Comparison of ENCODE assay signal across 1 cellular context in genomic region chr19:1605236-1606137, GRCh38.
A peak's percentile ranks its signal among the peaks of the same experiment; 100 is the strongest.
TF ChIP-seq lines count a peak whose summit lies in the region.

UQCR11 (minus strand) TSS chr19:1605462; CDS start chr19:1605409, 53 bp downstream.

TF ChIP-seq in K562, 482 proteins besides CTCF, POLR2A, EP300 and RAD21 (continued from another document and continues in another):
- TF ChIP-seq PBX2 (CRISPR knock-in tag; IDR thresholded peaks at IDR 0.05; ENCODE audit: low read depth) (no peak), PBX2 (tag; conservative IDR thresholded peaks at IDR 0.05; ENCODE audit: low read depth) (peak; percentile 69), ZBTB40 (IDR thresholded peaks at IDR 0.05) (peak; percentile 88), ZBTB40 (CRISPR knock-in tag; IDR thresholded peaks at IDR 0.05) (no peak), ZNF384 (IDR thresholded peaks at IDR 0.05; ENCODE audit: low read depth, low read length) (peak; percentile 96), NFRKB (IDR thresholded peaks at IDR 0.05; ENCODE audit: low read depth) (no peak), ZBTB17 (CRISPR knock-in tag; IDR thresholded peaks at IDR 0.05) (0 out of 2 replicates have a peak, but pooled peaks have one; percentile 42), SMARCB1 (IDR thresholded peaks at IDR 0.05; ENCODE audit: insufficient read length, low read depth) (no peak), U2AF1 (optimal IDR thresholded peaks at IDR 0.05; ENCODE audit: low read depth, low read length) (peak; percentile 51), MEIS2 (IDR thresholded peaks at IDR 0.05; ENCODE audit: partially characterized antibody) (peak; percentile 85), MAZ (CRISPR knock-in tag; conservative IDR thresholded peaks at IDR 0.05 in 1 of 2, IDR thresholded peaks at IDR 0.05 in 1 of 2) (peak; percentile 52 to 54), PHF8 (IDR thresholded peaks at IDR 0.05; ENCODE audit: borderline replicate concordance, low read length) (peak; percentile 73; the same call in 1 of the 2 replicates), STAG1 (CRISPR knock-in tag; IDR thresholded peaks at IDR 0.05; ENCODE audit: borderline replicate concordance) (peak; percentile 43; the same call in 1 of the 2 replicates), TAF1 (IDR thresholded peaks at IDR 0.05; ENCODE audit: control insufficient read depth, extremely low read depth, insufficient read depth, low read length, severe bottlenecking) (peak; percentile 49), ETV1 (tag; conservative IDR thresholded peaks at IDR 0.05; ENCODE audit: low read depth) (peak; percentile 44; the same call in 1 of the 2 replicates), TFAP4 (CRISPR knock-in tag; IDR thresholded peaks at IDR 0.05; ENCODE audit: borderline replicate concordance) (peak; percentile 85), MLLT1 (IDR thresholded peaks at IDR 0.05) (peak in 1 of 2 experiments; percentile 28; a peak in 2 of 4 replicates), CCNT2 (IDR thresholded peaks at IDR 0.05; ENCODE audit: borderline replicate concordance, extremely low read depth, insufficient read length, low read depth, low read length) (peak; percentile 51), MECOM (CRISPR knock-in tag; IDR thresholded peaks at IDR 0.05) (no peak), FOXJ2 (tag; IDR thresholded peaks at IDR 0.05) (peak; percentile 70; the same call in 1 of the 2 replicates), POLR2H (tag; IDR thresholded peaks at IDR 0.05; ENCODE audit: low read depth) (no peak), ERF (CRISPR knock-in tag; IDR thresholded peaks at IDR 0.05) (no peak), HMG20B (CRISPR knock-in tag; IDR thresholded peaks at IDR 0.05) (no peak), GABPA (tag; conservative IDR thresholded peaks at IDR 0.05; ENCODE audit: low read depth) (peak; percentile 95), GATAD2B (IDR thresholded peaks at IDR 0.05; ENCODE audit: borderline replicate concordance) (0 out of 2 replicates have a peak, but pooled peaks have one; percentile 19), IRF2 (CRISPR knock-in tag; IDR thresholded peaks at IDR 0.05) (no peak), HMGN3 (IDR thresholded peaks at IDR 0.05; ENCODE audit: borderline replicate concordance, extremely low read depth, insufficient read length, low read depth, low read length) (peak; percentile 21), SRF (CRISPR knock-in tag; IDR thresholded peaks at IDR 0.05) (peak in 1 of 2 experiments; percentile 64; a peak in 3 of 4 replicates), ARID1B (IDR thresholded peaks at IDR 0.05) (0 out of 2 replicates have a peak, but pooled peaks have one; percentile 37), TBP (optimal IDR thresholded peaks at IDR 0.05; ENCODE audit: low read depth, low read length) (peak; percentile 66), EP400 (IDR thresholded peaks at IDR 0.05) (peak; percentile 90), PKNOX1 (IDR thresholded peaks at IDR 0.05) (peak; percentile 89), ZNF639 (CRISPR knock-in tag; conservative IDR thresholded peaks at IDR 0.05 in 1 of 2, IDR thresholded peaks at IDR 0.05 in 1 of 2) (peak in 1 of 2 experiments; percentile 78; a peak in 1 of 4 replicates)
- TF ChIP-seq, protein P1, sequence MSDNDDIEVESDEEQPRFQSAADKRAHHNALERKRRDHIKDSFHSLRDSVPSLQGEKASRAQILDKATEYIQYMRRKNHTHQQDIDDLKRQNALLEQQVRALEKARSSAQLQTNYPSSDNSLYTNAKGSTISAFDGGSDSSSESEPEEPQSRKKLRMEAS (CRISPR knock-in tag; IDR thresholded peaks at IDR 0.05): peak; percentile 94
- TF ChIP-seq, protein P2, sequence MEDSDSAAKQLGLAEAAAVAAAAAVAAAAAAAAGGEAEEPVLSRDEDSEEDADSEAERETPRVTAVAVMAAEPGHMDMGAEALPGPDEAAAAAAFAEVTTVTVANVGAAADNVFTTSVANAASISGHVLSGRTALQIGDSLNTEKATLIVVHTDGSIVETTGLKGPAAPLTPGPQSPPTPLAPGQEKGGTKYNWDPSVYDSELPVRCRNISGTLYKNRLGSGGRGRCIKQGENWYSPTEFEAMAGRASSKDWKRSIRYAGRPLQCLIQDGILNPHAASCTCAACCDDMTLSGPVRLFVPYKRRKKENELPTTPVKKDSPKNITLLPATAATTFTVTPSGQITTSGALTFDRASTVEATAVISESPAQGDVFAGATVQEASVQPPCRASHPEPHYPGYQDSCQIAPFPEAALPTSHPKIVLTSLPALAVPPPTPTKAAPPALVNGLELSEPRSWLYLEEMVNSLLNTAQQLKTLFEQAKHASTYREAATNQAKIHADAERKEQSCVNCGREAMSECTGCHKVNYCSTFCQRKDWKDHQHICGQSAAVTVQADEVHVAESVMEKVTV (CRISPR knock-in tag; IDR thresholded peaks at IDR 0.05): 0 out of 2 replicates have a peak, but pooled peaks have one; percentile 54
- TF ChIP-seq, protein P3, sequence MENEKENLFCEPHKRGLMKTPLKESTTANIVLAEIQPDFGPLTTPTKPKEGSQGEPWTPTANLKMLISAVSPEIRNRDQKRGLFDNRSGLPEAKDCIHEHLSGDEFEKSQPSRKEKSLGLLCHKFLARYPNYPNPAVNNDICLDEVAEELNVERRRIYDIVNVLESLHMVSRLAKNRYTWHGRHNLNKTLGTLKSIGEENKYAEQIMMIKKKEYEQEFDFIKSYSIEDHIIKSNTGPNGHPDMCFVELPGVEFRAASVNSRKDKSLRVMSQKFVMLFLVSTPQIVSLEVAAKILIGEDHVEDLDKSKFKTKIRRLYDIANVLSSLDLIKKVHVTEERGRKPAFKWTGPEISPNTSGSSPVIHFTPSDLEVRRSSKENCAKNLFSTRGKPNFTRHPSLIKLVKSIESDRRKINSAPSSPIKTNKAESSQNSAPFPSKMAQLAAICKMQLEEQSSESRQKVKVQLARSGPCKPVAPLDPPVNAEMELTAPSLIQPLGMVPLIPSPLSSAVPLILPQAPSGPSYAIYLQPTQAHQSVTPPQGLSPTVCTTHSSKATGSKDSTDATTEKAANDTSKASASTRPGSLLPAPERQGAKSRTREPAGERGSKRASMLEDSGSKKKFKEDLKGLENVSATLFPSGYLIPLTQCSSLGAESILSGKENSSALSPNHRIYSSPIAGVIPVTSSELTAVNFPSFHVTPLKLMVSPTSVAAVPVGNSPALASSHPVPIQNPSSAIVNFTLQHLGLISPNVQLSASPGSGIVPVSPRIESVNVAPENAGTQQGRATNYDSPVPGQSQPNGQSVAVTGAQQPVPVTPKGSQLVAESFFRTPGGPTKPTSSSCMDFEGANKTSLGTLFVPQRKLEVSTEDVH (IDR thresholded peaks at IDR 0.05; ENCODE audit: low read depth, partially characterized antibody): peak; percentile 20
